ENCODE assay signal across 27 cellular contexts in genomic region chr15:74648051-74648622, GRCh38. TPM values are rescaled to one million over a fixed set of nuclear protein-coding genes. Genes with fewer than 3 reads are reported as not detected.
A peak's percentile ranks its signal among the peaks of the same experiment; 100 is the strongest.
DNase-seq lines count a peak whose midpoint lies in the region; ATAC-seq, FAIRE-seq and TF ChIP-seq lines count a peak whose summit lies in the region.
"Had no signal": no experiment of that assay in that cellular context is flagged by ENCODE, and none has a peak within 500 bp of the region (broad histone marks: within the 10 kb centered on the region; RNA-seq: fewer than 3 reads in every experiment).

No MANE protein-coding gene starts in this region.

- peak overlapping the region; percentile 28 for H3K27ac Mint-ChIP-seq in activated T-cell treated with anti-CD3 and anti-CD28 coated beads, Interleukin-2, amount 50 U/mL, for 24 hours
- peak overlapping the region; percentile 19 for H3K27ac Mint-ChIP-seq in astrocyte (ENCODE audit: unreplicated experiment)
- H3K27ac Mint-ChIP-seq: CD14-positive monocyte had no signal

- TF ChIP-seq CTCF in astrocyte (IDR thresholded peaks at IDR 0.05; ENCODE audit: insufficient read depth, low read depth, low read length), result no peak

- peaks cover 40% of the 10 kb centered on the region for H3K36me3 Mint-ChIP-seq in activated T-cell treated with anti-CD3 and anti-CD28 coated beads, Interleukin-2, amount 50 U/mL, for 24 hours (ENCODE audit: low read depth)
- peaks cover 15% of the 10 kb centered on the region for H3K36me3 Mint-ChIP-seq in activated T-cell treated with anti-CD3 and anti-CD28 coated beads, Interleukin-2, amount 50 U/mL, for 4 hours (ENCODE audit: insufficient read depth)
- H3K36me3 Mint-ChIP-seq in astrocyte (ENCODE audit: low read depth, unreplicated experiment), result peaks cover 16% of the 10 kb centered on the region

- H2BK12ac ChIP-seq in trophoblast cell (ENCODE audit: low read length), result no peak overlapping the region

- H3K14ac ChIP-seq in trophoblast cell (ENCODE audit: low read length), result no peak overlapping the region

- no peak overlapping the region for H3K27ac ChIP-seq in astrocyte (ENCODE audit: low read depth, low read length)
- H3K27ac ChIP-seq in trophoblast cell (ENCODE audit: low read depth, low read length), result no peak overlapping the region
- H3K27ac ChIP-seq: SJSA1 had no signal

- no peaks in the 10 kb centered on the region for H3K79me1 ChIP-seq in trophoblast cell (ENCODE audit: low read length)

- no peak for DNase-seq in activated T-cell treated with anti-CD3 and anti-CD28 coated beads, Interleukin-2, amount 50 U/mL, for 24 hours
- DNase-seq in activated T-cell treated with anti-CD3 and anti-CD28 coated beads, Interleukin-2, amount 50 U/mL, for 4 hours, result no peak
- DNase-seq in astrocyte (ENCODE audit: low read depth) (no peak), trophoblast cell (peak; percentile 84 to 92), NCI-H774 (lab: John Stamatoyannopoulos, UW) (no peak)
- no peak for DNase-seq in activated CD8-positive, alpha-beta memory T cell treated with anti-CD3 and anti-CD28 coated beads, Interleukin-2, amount 50 U/mL, for 48 hours
- DNase-seq: 8988T, ACHN, BE2C, DMS153, DND-41, Kasumi-1, MG63, NCI-H1105 treated with DMSO at 0.1 percent for 48 hours, NCI-H146, NCI-H1930, NCI-H446 treated with DMSO at 0.1 percent for 48 hours, NCI-H526 treated with DMSO at 0.1 percent for 48 hours, Right ventricle myocardium superior, RPMI8226 had no signal

- no peak overlapping the region for H2AK5ac ChIP-seq in trophoblast cell (ENCODE audit: low read length)

- no peaks in the 10 kb centered on the region for H3K36me3 ChIP-seq in astrocyte (ENCODE audit: insufficient read depth, low read length)
- H3K36me3 ChIP-seq in trophoblast cell (ENCODE audit: control insufficient read depth in 1 of 2, insufficient read depth in 2 of 2, low read length in 2 of 2), result peaks cover 0 to 2% of the 10 kb centered on the region in 2 experiments

- no peak overlapping the region for H3K4ac ChIP-seq in trophoblast cell (ENCODE audit: low read depth, low read length)

- H3K9ac ChIP-seq in astrocyte (ENCODE audit: low read length) (no peak overlapping the region), trophoblast cell (ENCODE audit: low read length) (no peak overlapping the region)

- H3K9me3 Mint-ChIP-seq in activated T-cell treated with anti-CD3 and anti-CD28 coated beads, Interleukin-2, amount 50 U/mL, for 24 hours, result no peaks in the 10 kb centered on the region
- no peaks in the 10 kb centered on the region for H3K9me3 Mint-ChIP-seq in activated T-cell treated with anti-CD3 and anti-CD28 coated beads, Interleukin-2, amount 50 U/mL, for 4 hours
- H3K9me3 Mint-ChIP-seq in astrocyte (ENCODE audit: unreplicated experiment), result no peaks in the 10 kb centered on the region
- H3K9me3 Mint-ChIP-seq: CD14-positive monocyte had no signal

- peaks cover 16% of the 10 kb centered on the region for H3K4me1 ChIP-seq in astrocyte (ENCODE audit: insufficient read depth, low read length)
- peaks cover 7 to 10% of the 10 kb centered on the region in 2 experiments for H3K4me1 ChIP-seq in trophoblast cell (ENCODE audit: control insufficient read depth in 1 of 2, insufficient read depth in 2 of 2, low read length in 2 of 2)

- H3K23ac ChIP-seq in trophoblast cell (ENCODE audit: low read length), result no peak overlapping the region

- no peak overlapping the region for H3K4me2 ChIP-seq in astrocyte (ENCODE audit: low read length)
- no peak overlapping the region for H3K4me2 ChIP-seq in trophoblast cell (ENCODE audit: low read length)

- no peak overlapping the region for H4K8ac ChIP-seq in trophoblast cell (ENCODE audit: low read depth, low read length)

- no peak for FAIRE-seq in astrocyte (lab: Jason Lieb, UNC)
- FAIRE-seq: H54, HTR-8/SVneo, K562 had no signal

- H3K9me3 ChIP-seq in astrocyte (ENCODE audit: insufficient read depth, low read depth, low read length), result no peaks in the 10 kb centered on the region
- peaks cover 2% of the 10 kb centered on the region for H3K9me3 ChIP-seq in trophoblast cell (ENCODE audit: insufficient read depth, low read depth, low read length)
- H3K9me3 ChIP-seq: BE2C, MG63, SJSA1 had no signal

- no peak overlapping the region for H2BK5ac ChIP-seq in trophoblast cell (ENCODE audit: low read depth, low read length, poor library complexity)

- no peak overlapping the region for H3K4me3 Mint-ChIP-seq in activated T-cell treated with anti-CD3 and anti-CD28 coated beads, Interleukin-2, amount 50 U/mL, for 24 hours
- H3K4me3 Mint-ChIP-seq in activated T-cell treated with anti-CD3 and anti-CD28 coated beads, Interleukin-2, amount 50 U/mL, for 4 hours, result no peak overlapping the region
- no peak overlapping the region for H3K4me3 Mint-ChIP-seq in astrocyte (ENCODE audit: unreplicated experiment)
- H3K4me3 Mint-ChIP-seq: CD14-positive monocyte had no signal

- ATAC-seq in activated T-cell treated with anti-CD3 and anti-CD28 coated beads, Interleukin-2, amount 50 U/mL, for 4 hours, result no peak
- no peak for ATAC-seq in GM19395 (IDR thresholded peaks at IDR 0.05; ENCODE audit: unreplicated experiment)
- no peak for ATAC-seq in HG02938 (IDR thresholded peaks at IDR 0.05; ENCODE audit: unreplicated experiment)
- ATAC-seq: K562 had no signal

- H3K4me1 Mint-ChIP-seq in activated T-cell treated with anti-CD3 and anti-CD28 coated beads, Interleukin-2, amount 50 U/mL, for 24 hours (ENCODE audit: low read depth), result peaks cover 6% of the 10 kb centered on the region
- peaks cover 8% of the 10 kb centered on the region for H3K4me1 Mint-ChIP-seq in activated T-cell treated with anti-CD3 and anti-CD28 coated beads, Interleukin-2, amount 50 U/mL, for 4 hours (ENCODE audit: low read depth)
- H3K4me1 Mint-ChIP-seq in astrocyte (ENCODE audit: low read depth, unreplicated experiment), result peaks cover 21% of the 10 kb centered on the region

- H3K27me3 Mint-ChIP-seq in activated T-cell treated with anti-CD3 and anti-CD28 coated beads, Interleukin-2, amount 50 U/mL, for 24 hours, result no peaks in the 10 kb centered on the region
- H3K27me3 Mint-ChIP-seq in activated T-cell treated with anti-CD3 and anti-CD28 coated beads, Interleukin-2, amount 50 U/mL, for 4 hours (ENCODE audit: low read depth), result no peaks in the 10 kb centered on the region
- H3K27me3 Mint-ChIP-seq in astrocyte (ENCODE audit: low read depth, unreplicated experiment), result no peaks in the 10 kb centered on the region

- H2AFZ ChIP-seq in astrocyte (ENCODE audit: low read depth, low read length) (no peak overlapping the region), trophoblast cell (ENCODE audit: insufficient read depth, low read length, poor library complexity) (no peak overlapping the region)

- H3K4me3 ChIP-seq in astrocyte (ENCODE audit: insufficient read depth, low read depth, low read length), result no peak overlapping the region
- H3K4me3 ChIP-seq in trophoblast cell (ENCODE audit: low read depth, low read length), result no peak overlapping the region
- H3K4me3 ChIP-seq: K562, MG63, SJSA1 had no signal

- H3K79me2 ChIP-seq in astrocyte (ENCODE audit: insufficient read depth, low read length) (peaks cover 43% of the 10 kb centered on the region), trophoblast cell (ENCODE audit: control insufficient read depth, insufficient read depth, low read length, poor library complexity) (no peaks in the 10 kb centered on the region)

- H4K12ac ChIP-seq in trophoblast cell (ENCODE audit: low read depth, low read length), result no peak overlapping the region

- H3K18ac ChIP-seq in trophoblast cell (ENCODE audit: low read length), result no peak overlapping the region

- H2BK120ac ChIP-seq in trophoblast cell (ENCODE audit: insufficient read depth, low read length, poor library complexity), result no peak overlapping the region

- no CpG with 5 or more reads among the region's 3 CpGs for WGBS in trophoblast cell (ENCODE audit: extremely low coverage, insufficient coverage, insufficient read length)

- H3K27me3 ChIP-seq in astrocyte (ENCODE audit: insufficient read depth, low read length), result no peaks in the 10 kb centered on the region
- no peaks in the 10 kb centered on the region for H3K27me3 ChIP-seq in trophoblast cell (ENCODE audit: insufficient read depth, low read length)
- H3K27me3 ChIP-seq: BE2C, MG63, SJSA1 had no signal

- H4K91ac ChIP-seq in trophoblast cell (ENCODE audit: low read depth, low read length), result no peak overlapping the region

- H4K20me1 ChIP-seq in astrocyte (ENCODE audit: insufficient read depth, low read length), result peaks cover 66% of the 10 kb centered on the region

RNA-seq across cellular contexts. Expression of gene CLK3, which starts 32.5 kb away (rescaled TPM):
- 10 to 100 TPM; 74.0 to 78.2 (median 74.8) TPM for total RNA-seq in activated T-cell treated with anti-CD3 and anti-CD28 coated beads, Interleukin-2, amount 50 U/mL, for 4 hours
- 57.4 and 65.8 TPM in 2 replicates for total RNA-seq in astrocyte
- polyA plus RNA-seq in trophoblast cell (2013), result 68.1 and 72.0 TPM in 2 replicates

RNA-seq across cellular contexts. Expression of gene EDC3, which starts 47.7 kb away (rescaled TPM):
- 10 to 100 TPM; 52.2 to 57.1 (median 56.6) TPM for total RNA-seq in activated T-cell treated with anti-CD3 and anti-CD28 coated beads, Interleukin-2, amount 50 U/mL, for 4 hours
- total RNA-seq in astrocyte, result 44.1 and 47.6 TPM in 2 replicates
- 26.6 and 29.8 TPM in 2 replicates for polyA plus RNA-seq in trophoblast cell (2013)

Comparison
In these comparisons a context has a peak if more than half of its experiments do, and no peak if none do; other contexts are left out.
1. DNase-seq: peak in trophoblast cell (2 of 2); none in activated T-cell treated with anti-CD3 and anti-CD28 coated beads, Interleukin-2, amount 50 U/mL, for 24 hours (single experiment), activated T-cell treated with anti-CD3 and anti-CD28 coated beads, Interleukin-2, amount 50 U/mL, for 4 hours (single experiment), astrocyte (single experiment), activated CD8-positive, alpha-beta memory T cell treated with anti-CD3 and anti-CD28 coated beads, Interleukin-2, amount 50 U/mL, for 48 hours (single experiment) and NCI-H774 (single experiment).